11 cellular contexts compared by ENCODE assay signal in genomic region chr1:6559161-6559560, GRCh38. TPM values are rescaled to one million over a fixed set of nuclear protein-coding genes. Genes with fewer than 3 reads are reported as not detected.
"Had no signal": no experiment of that assay in that cellular context is flagged by ENCODE, and none has a peak within 500 bp of the region (broad histone marks: within the 10 kb centered on the region; RNA-seq: fewer than 3 reads in every experiment).

No MANE protein-coding gene starts in this region.

RNA-seq across cellular contexts. Expression of gene TAS1R1, which starts 4.1 kb away (rescaled TPM):
- total RNA-seq: activated CD4-positive, alpha-beta T cell treated with anti-CD3 and anti-CD28 coated beads, Interleukin-2, amount 10 ng/mL, durations not matched to agents 7 days and 5 days; activated CD8-positive, alpha-beta memory T cell treated with anti-CD3 and anti-CD28 coated beads, Interleukin-2, amount 10 ng/mL, durations not matched to agents 7 days and 5 days; activated CD8-positive, alpha-beta T cell treated with anti-CD3 and anti-CD28 coated beads, Interleukin-2, amount 10 ng/mL, durations not matched to agents 7 days and 5 days; activated naive CD8-positive, alpha-beta T cell treated with anti-CD3 and anti-CD28 coated beads, Interleukin-2, amount 10 ng/mL, durations not matched to agents 7 days and 5 days; activated T-helper 2 cell treated with anti-CD3 and anti-CD28 coated beads, Interferon-gamma antibody, Interleukin-2, Interleukin-4, amounts not matched to agents 10 μg/mL and 5 μg/mL and 100 μg/mL, durations not matched to agents 14 hours and 24 hours and 36 hours; ascending aorta; cardiac septum; cerebellum; T-helper 1 cell treated with Interleukin-12 subunit alpha and Interleukin-12 subunit beta and Interleukin-4 antibody, amounts not matched to agents 30 ng/mL and 1 ng/mL, for 36 hours; T-helper 17 cell; T-helper 2 cell treated with Interferon-gamma antibody and Interleukin-4, amounts not matched to agents 100 ng/mL and 5 ng/mL, for 36 hours had no signal
